In genomic region chr7:26457702-26458327, GRCh38 we compare ENCODE assay signal across 10 cellular contexts.
"Had no signal": no experiment of that assay in that cellular context is flagged by ENCODE, and none has a peak within 500 bp of the region (broad histone marks: within the 10 kb centered on the region; RNA-seq: fewer than 3 reads in every experiment).

No MANE protein-coding gene starts in this region.

- H3K9me3 ChIP-seq: ovary had no signal

- DNase-seq: activated CD4-positive, alpha-beta T cell treated with anti-CD3 and anti-CD28 coated beads, Interleukin-2, amount 10 ng/mL, durations not matched to agents 24 days and 14 days; activated naive CD4-positive, alpha-beta T cell treated with anti-CD3 and anti-CD28 coated beads for 36 hours; effector CD8-positive, alpha-beta T cell; ovary; stimulated activated CD4-positive, alpha-beta T cell treated with anti-CD3 and anti-CD28 coated beads, Interleukin-15, amount 100 ng/mL, for 24 hours; stimulated activated CD4-positive, alpha-beta T cell treated with anti-CD3 and anti-CD28 coated beads, Interleukin-4, amount 100 ng/mL, for 24 hours; T-helper 17 cell had no signal

- ATAC-seq: left lobe of liver, T-helper 17 cell, WTC11 had no signal

- H3K4me1 ChIP-seq: neural progenitor cell had no signal

- H3K27me3 ChIP-seq: neural progenitor cell, ovary had no signal

- H3K4me3 ChIP-seq: neural progenitor cell, ovary had no signal

- H3K27ac ChIP-seq: neural progenitor cell, ovary had no signal

- H3K36me3 ChIP-seq: neural progenitor cell, ovary had no signal
